ENCODE assay signal across 7 cellular contexts in the genomic region with DNA sequence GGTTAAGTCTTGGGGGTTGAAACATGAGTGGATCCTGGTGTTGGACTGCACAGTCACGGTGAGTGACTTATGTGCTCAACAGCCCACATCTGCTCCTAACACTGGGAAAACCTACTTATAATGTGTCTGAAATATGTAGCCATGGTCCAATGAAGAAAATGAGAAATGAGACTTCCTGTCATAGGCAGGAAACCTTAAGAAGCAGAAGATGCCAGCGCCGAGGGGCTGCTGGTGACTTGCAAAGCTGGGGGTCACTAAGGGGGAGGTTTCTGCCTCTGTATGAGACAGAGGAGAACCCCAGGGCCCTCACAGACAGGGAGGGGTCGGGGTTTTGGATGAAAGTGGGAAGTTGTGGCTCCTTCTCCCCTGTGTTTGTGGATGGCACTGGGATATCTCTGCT. TPM values are rescaled to one million over a fixed set of nuclear protein-coding genes. Genes with fewer than 3 reads are reported as not detected.
"Had no signal": no experiment of that assay in that cellular context is flagged by ENCODE, and none has a peak within 500 bp of the region (broad histone marks: within the 10 kb centered on the region; RNA-seq: fewer than 3 reads in every experiment).

No MANE protein-coding gene starts in this region.

RNA-seq across cellular contexts. Expression of a gene that starts 8.7 kb away (rescaled TPM):
- total RNA-seq: activated CD4-positive, alpha-beta memory T cell treated with anti-CD3 and anti-CD28 coated beads for 36 hours; activated naive CD8-positive, alpha-beta T cell treated with anti-CD3 and anti-CD28 coated beads for 36 hours; LHCN-M2; NCI-H460; RPMI7951; SJSA1; WTC11 had no signal

RNA-seq across cellular contexts. Expression of a gene that starts 15.1 kb away (rescaled TPM):
- total RNA-seq: activated CD4-positive, alpha-beta memory T cell treated with anti-CD3 and anti-CD28 coated beads for 36 hours; activated naive CD8-positive, alpha-beta T cell treated with anti-CD3 and anti-CD28 coated beads for 36 hours; LHCN-M2; NCI-H460; RPMI7951; SJSA1 had no signal

RNA-seq across cellular contexts. Expression of a gene that starts 29.6 kb away (rescaled TPM):
- total RNA-seq: activated naive CD8-positive, alpha-beta T cell treated with anti-CD3 and anti-CD28 coated beads for 36 hours; LHCN-M2; NCI-H460; RPMI7951; SJSA1; WTC11 had no signal

RNA-seq across cellular contexts. Expression of a gene that starts 40.8 kb away (rescaled TPM):
- total RNA-seq: activated CD4-positive, alpha-beta memory T cell treated with anti-CD3 and anti-CD28 coated beads for 36 hours; activated naive CD8-positive, alpha-beta T cell treated with anti-CD3 and anti-CD28 coated beads for 36 hours; LHCN-M2; NCI-H460; RPMI7951; SJSA1; WTC11 had no signal

RNA-seq across cellular contexts. Expression of a gene that starts 49.4 kb away (rescaled TPM):
- total RNA-seq: activated naive CD8-positive, alpha-beta T cell treated with anti-CD3 and anti-CD28 coated beads for 36 hours; LHCN-M2; NCI-H460; RPMI7951; SJSA1; WTC11 had no signal
